Comparison of ENCODE assay signal across 1 cellular context in the genomic region with DNA sequence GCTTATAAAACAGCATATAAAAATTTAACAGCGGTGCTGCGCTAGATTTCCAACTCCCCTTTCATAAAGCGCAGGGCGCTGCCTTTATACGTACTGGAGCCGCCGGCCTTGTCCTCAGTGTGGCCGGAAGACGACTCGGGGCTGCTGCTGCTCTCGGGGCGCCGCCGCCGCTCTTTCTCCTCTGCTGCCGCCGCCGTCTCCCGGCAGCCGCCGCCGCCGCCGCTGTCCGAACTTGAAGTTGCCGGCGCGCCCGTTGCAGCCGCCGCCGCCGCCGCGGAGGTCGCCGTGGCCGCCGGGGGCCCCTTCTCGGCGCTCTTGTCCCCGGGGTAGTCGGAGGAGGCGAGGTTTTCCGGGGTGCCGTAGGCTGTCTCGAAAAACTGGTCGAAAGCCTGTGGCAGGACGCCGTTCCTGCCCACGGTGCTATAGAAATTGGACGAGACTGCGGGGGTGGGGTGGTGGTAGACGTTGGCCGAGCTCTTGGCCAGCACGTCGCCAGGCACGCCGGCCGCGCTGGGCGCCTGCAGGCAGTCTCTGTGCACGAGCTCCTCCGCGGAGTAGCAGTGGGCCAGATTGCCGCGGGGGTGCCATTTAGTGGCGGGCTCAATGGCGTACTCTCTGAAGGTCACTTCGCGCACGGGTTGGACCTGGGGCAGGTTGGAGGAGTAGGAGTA.
TF ChIP-seq lines count a peak whose summit lies in the region.

No MANE protein-coding gene starts in this region.

TF ChIP-seq in GM12878, 131 proteins besides CTCF, POLR2A, EP300 and RAD21:
- TF ChIP-seq ETV6 (conservative IDR thresholded peaks at IDR 0.05 in 1 of 2, IDR thresholded peaks at IDR 0.05 in 1 of 2; ENCODE audit: borderline replicate concordance in 1 of 2, low read depth in 1 of 2): no peak
- no peak for TF ChIP-seq ZBED1 (IDR thresholded peaks at IDR 0.05; ENCODE audit: borderline replicate concordance)
- TF ChIP-seq, protein P1, sequence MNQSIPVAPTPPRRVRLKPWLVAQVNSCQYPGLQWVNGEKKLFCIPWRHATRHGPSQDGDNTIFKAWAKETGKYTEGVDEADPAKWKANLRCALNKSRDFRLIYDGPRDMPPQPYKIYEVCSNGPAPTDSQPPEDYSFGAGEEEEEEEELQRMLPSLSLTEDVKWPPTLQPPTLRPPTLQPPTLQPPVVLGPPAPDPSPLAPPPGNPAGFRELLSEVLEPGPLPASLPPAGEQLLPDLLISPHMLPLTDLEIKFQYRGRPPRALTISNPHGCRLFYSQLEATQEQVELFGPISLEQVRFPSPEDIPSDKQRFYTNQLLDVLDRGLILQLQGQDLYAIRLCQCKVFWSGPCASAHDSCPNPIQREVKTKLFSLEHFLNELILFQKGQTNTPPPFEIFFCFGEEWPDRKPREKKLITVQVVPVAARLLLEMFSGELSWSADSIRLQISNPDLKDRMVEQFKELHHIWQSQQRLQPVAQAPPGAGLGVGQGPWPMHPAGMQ (IDR thresholded peaks at IDR 0.05; ENCODE audit: borderline replicate concordance): no peak
- no peak for TF ChIP-seq TCF7 (IDR thresholded peaks at IDR 0.05; ENCODE audit: borderline replicate concordance)
- TF ChIP-seq MTA2 (IDR thresholded peaks at IDR 0.05; ENCODE audit: low read depth): no peak
- TF ChIP-seq, protein P2, sequence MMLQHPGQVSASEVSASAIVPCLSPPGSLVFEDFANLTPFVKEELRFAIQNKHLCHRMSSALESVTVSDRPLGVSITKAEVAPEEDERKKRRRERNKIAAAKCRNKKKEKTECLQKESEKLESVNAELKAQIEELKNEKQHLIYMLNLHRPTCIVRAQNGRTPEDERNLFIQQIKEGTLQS (IDR thresholded peaks at IDR 0.05; ENCODE audit: borderline replicate concordance, extremely low read depth, low read depth, low read length): no peak
- no peak for TF ChIP-seq CBX5 (IDR thresholded peaks at IDR 0.05; ENCODE audit: low read depth)
- no peak for TF ChIP-seq HCFC1 (IDR thresholded peaks at IDR 0.05; ENCODE audit: low read length)
- no peak for TF ChIP-seq NR2C2 (IDR thresholded peaks at IDR 0.05; ENCODE audit: borderline replicate concordance, control insufficient read depth, insufficient read length, low read depth)
- TF ChIP-seq NBN (IDR thresholded peaks at IDR 0.05): no peak
- no peak for TF ChIP-seq HDGF (IDR thresholded peaks at IDR 0.05)
- no peak for TF ChIP-seq NRF1 (conservative IDR thresholded peaks at IDR 0.05; ENCODE audit: low read depth, low read length)
- no peak for TF ChIP-seq YBX1 (IDR thresholded peaks at IDR 0.05)
- no peak for TF ChIP-seq MXI1 (IDR thresholded peaks at IDR 0.05; ENCODE audit: low read depth, low read length)
- no peak for TF ChIP-seq KAT2A (conservative IDR thresholded peaks at IDR 0.05; ENCODE audit: control insufficient read depth, low read depth, low read length)
- TF ChIP-seq GABPA (IDR thresholded peaks at IDR 0.05; ENCODE audit: low read depth): no peak
- TF ChIP-seq RUNX3 (IDR thresholded peaks at IDR 0.05; ENCODE audit: low read length): no peak
- TF ChIP-seq BMI1 (IDR thresholded peaks at IDR 0.05; ENCODE audit: borderline replicate concordance): no peak
- TF ChIP-seq MYC (IDR thresholded peaks at IDR 0.05; ENCODE audit: insufficient read depth, insufficient read length, insufficient replicate concordance, low read length, severe bottlenecking): no peak
